Comparison of ENCODE assay signal across 37 cellular contexts in the genomic region with DNA sequence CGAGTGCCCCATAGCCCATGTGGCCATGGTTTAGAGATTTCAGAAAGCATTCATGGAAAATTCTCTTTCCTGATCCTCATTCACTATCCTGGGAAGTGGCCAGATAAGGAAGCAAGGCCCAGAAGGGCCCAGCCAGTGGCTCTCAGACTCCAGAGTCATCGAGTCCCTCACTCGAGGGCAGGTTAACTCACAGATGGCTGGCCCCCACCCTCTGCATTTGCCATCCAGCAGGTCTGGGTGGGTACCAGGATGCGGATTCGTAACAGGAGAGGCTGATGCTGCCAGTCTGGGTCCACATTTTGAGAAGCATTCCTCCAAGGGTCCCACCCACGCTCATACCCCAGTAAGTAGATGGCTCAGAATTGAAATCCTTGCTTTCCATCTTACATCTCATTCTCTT. TPM values are rescaled to one million over a fixed set of nuclear protein-coding genes. Genes with fewer than 3 reads are reported as not detected.
"Had no signal": no experiment of that assay in that cellular context is flagged by ENCODE, and none has a peak within 500 bp of the region (broad histone marks: within the 10 kb centered on the region; RNA-seq: fewer than 3 reads in every experiment).

No MANE protein-coding gene starts in this region.

- H3K36me3 ChIP-seq: adrenal gland, brain microvascular endothelial cell, breast epithelium had no signal

- DNase-seq: activated B cell treated with CpG ODN at 0.5 μM for 24 hours; activated CD4-positive, alpha-beta memory T cell treated with anti-CD3 and anti-CD28 coated beads for 36 hours; activated CD4-positive, alpha-beta T cell treated with anti-CD3 and anti-CD28 coated beads for 4 hours; activated CD4-positive, alpha-beta T cell treated with anti-CD3 and anti-CD28 coated beads, Interleukin-2, amount 10 ng/mL, durations not matched to agents 24 days and 14 days; activated CD4-positive, alpha-beta T cell treated with anti-CD3 and anti-CD28 coated beads, Interleukin-2, amount 50 U/mL, for 1 hour; activated CD4-positive, alpha-beta T cell treated with anti-CD3 and anti-CD28 coated beads, Interleukin-2, amount 50 U/mL, for 4 hours; activated CD4-positive, CD25-positive, alpha-beta regulatory T cell treated with anti-CD3 and anti-CD28 coated beads, Interleukin-2, amount 50 U/mL, for 72 hours; activated CD8-positive, alpha-beta memory T cell treated with anti-CD3 and anti-CD28 coated beads, Interleukin-2, amount 10 ng/mL, durations not matched to agents 7 days and 5 days; activated CD8-positive, alpha-beta T cell treated with anti-CD3 and anti-CD28 coated beads for 36 hours; activated effector memory CD4-positive, alpha-beta T cell treated with anti-CD3 and anti-CD28 coated beads, Interleukin-2, amount 50 U/mL, for 16 hours; activated gamma-delta T cell treated with Interleukin-2 at 50 U/mL for 16 hours; activated naive CD4-positive, alpha-beta T cell; activated naive CD4-positive, alpha-beta T cell treated with anti-CD3 and anti-CD28 coated beads for 36 hours; activated naive CD4-positive, alpha-beta T cell treated with anti-CD3 and anti-CD28 coated beads, Interleukin-2, amount 50 U/mL, for 16 hours; activated naive CD8-positive, alpha-beta T cell treated with anti-CD3 and anti-CD28 coated beads for 36 hours; activated T-cell treated with anti-CD3 and anti-CD28 coated beads for 4 hours; activated T-cell treated with anti-CD3 and anti-CD28 coated beads, Interleukin-2, amount 50 U/mL, for 1 hour; activated T-cell treated with anti-CD3 and anti-CD28 coated beads, Interleukin-2, amount 50 U/mL, for 4 hours; activated T-cell treated with anti-CD3 and anti-CD28 coated beads, Interleukin-2, amount 50 U/mL, for 72 hours; adrenal gland; amniotic stem cell; aorta; body of pancreas; brain microvascular endothelial cell; caudate nucleus; cerebellar nuclear complex; T-cell; T-helper 17 cell had no signal

- H3K27ac ChIP-seq: adrenal gland, body of pancreas, brain microvascular endothelial cell, breast epithelium, VCaP had no signal

- H3K4me1 ChIP-seq: body of pancreas, breast epithelium had no signal

- H3K9me3 ChIP-seq: adrenal gland, body of pancreas, breast epithelium had no signal

- H3K4me3 ChIP-seq: adrenal gland, body of pancreas, breast epithelium had no signal

- ATAC-seq: activated CD8-positive, alpha-beta memory T cell treated with anti-CD3 and anti-CD28 coated beads, Interleukin-2, amount 10 ng/mL, durations not matched to agents 7 days and 5 days; activated CD8-positive, alpha-beta T cell treated with anti-CD3 and anti-CD28 coated beads for 36 hours; activated naive CD4-positive, alpha-beta T cell treated with anti-CD3 and anti-CD28 coated beads, Interleukin-2, amount 50 U/mL, for 72 hours; activated T-cell treated with anti-CD3 and anti-CD28 coated beads, Interleukin-2, amount 50 U/mL, for 4 hours; activated T-cell treated with anti-CD3 and anti-CD28 coated beads, Interleukin-2, amount 50 U/mL, for 72 hours; activated T-helper 17 cell treated with anti-CD3 and anti-CD28 coated beads, Interleukin-2, amount 50 U/mL, for 72 hours; body of pancreas; T-cell; T-helper 17 cell had no signal

RNA-seq across cellular contexts. Expression of a gene that starts 3.8 kb away (rescaled TPM):
- total RNA-seq: activated B cell treated with CpG ODN at 0.5 μM for 24 hours; activated CD4-positive, alpha-beta memory T cell treated with anti-CD3 and anti-CD28 coated beads for 36 hours; activated CD4-positive, alpha-beta T cell treated with anti-CD3 and anti-CD28 coated beads, Interleukin-2, amount 10 ng/mL, durations not matched to agents 24 days and 14 days; activated CD8-positive, alpha-beta memory T cell treated with anti-CD3 and anti-CD28 coated beads, Interleukin-2, amount 10 ng/mL, durations not matched to agents 7 days and 5 days; activated CD8-positive, alpha-beta T cell treated with anti-CD3 and anti-CD28 coated beads for 36 hours; activated naive CD4-positive, alpha-beta T cell treated with anti-CD3 and anti-CD28 coated beads for 36 hours; activated naive CD4-positive, alpha-beta T cell treated with anti-CD3 and anti-CD28 coated beads, Interleukin-2, amount 50 U/mL, for 72 hours; activated naive CD8-positive, alpha-beta T cell treated with anti-CD3 and anti-CD28 coated beads for 36 hours; activated T-cell treated with anti-CD3 and anti-CD28 coated beads, Interleukin-2, amount 50 U/mL, for 4 hours; activated T-cell treated with anti-CD3 and anti-CD28 coated beads, Interleukin-2, amount 50 U/mL, for 72 hours; activated T-helper 1 cell treated with anti-CD3 and anti-CD28 coated beads, Interleukin-12 subunit alpha, Interleukin-12 subunit beta, Interleukin-2, Interleukin-4 antibody, amounts not matched to agents 30 ng/mL and 10 ng/mL and 1 ng/mL, durations not matched to agents 14 hours and 24 hours and 36 hours; activated T-helper 17 cell treated with anti-CD3 and anti-CD28 coated beads, Interleukin-2, amount 50 U/mL, for 72 hours; adrenal gland; aorta; astrocyte; body of pancreas; breast epithelium; chondrocyte; T-cell; T-helper 1 cell treated with Interleukin-12 subunit alpha and Interleukin-12 subunit beta and Interleukin-4 antibody, amounts not matched to agents 30 ng/mL and 1 ng/mL, for 36 hours; T-helper 17 cell; T-helper 2 cell treated with Interferon-gamma antibody and Interleukin-4, amounts not matched to agents 100 ng/mL and 5 ng/mL, for 36 hours had no signal
- polyA plus RNA-seq: adrenal gland, aorta had no signal

RNA-seq across cellular contexts. Expression of a gene that starts 18.1 kb away (rescaled TPM):
- total RNA-seq: activated B cell treated with CpG ODN at 0.5 μM for 24 hours; activated CD4-positive, alpha-beta memory T cell treated with anti-CD3 and anti-CD28 coated beads for 36 hours; activated CD4-positive, alpha-beta T cell treated with anti-CD3 and anti-CD28 coated beads, Interleukin-2, amount 10 ng/mL, durations not matched to agents 24 days and 14 days; activated CD8-positive, alpha-beta memory T cell treated with anti-CD3 and anti-CD28 coated beads, Interleukin-2, amount 10 ng/mL, durations not matched to agents 7 days and 5 days; activated CD8-positive, alpha-beta T cell treated with anti-CD3 and anti-CD28 coated beads for 36 hours; activated naive CD4-positive, alpha-beta T cell treated with anti-CD3 and anti-CD28 coated beads for 36 hours; activated naive CD4-positive, alpha-beta T cell treated with anti-CD3 and anti-CD28 coated beads, Interleukin-2, amount 50 U/mL, for 72 hours; activated naive CD8-positive, alpha-beta T cell treated with anti-CD3 and anti-CD28 coated beads for 36 hours; activated T-cell treated with anti-CD3 and anti-CD28 coated beads, Interleukin-2, amount 50 U/mL, for 72 hours; activated T-helper 1 cell treated with anti-CD3 and anti-CD28 coated beads, Interleukin-12 subunit alpha, Interleukin-12 subunit beta, Interleukin-2, Interleukin-4 antibody, amounts not matched to agents 30 ng/mL and 10 ng/mL and 1 ng/mL, durations not matched to agents 14 hours and 24 hours and 36 hours; T-helper 1 cell treated with Interleukin-12 subunit alpha and Interleukin-12 subunit beta and Interleukin-4 antibody, amounts not matched to agents 30 ng/mL and 1 ng/mL, for 36 hours; T-helper 2 cell treated with Interferon-gamma antibody and Interleukin-4, amounts not matched to agents 100 ng/mL and 5 ng/mL, for 36 hours had no signal

RNA-seq across cellular contexts. Expression of a gene that starts 54.8 kb away (rescaled TPM):
- total RNA-seq: activated B cell treated with CpG ODN at 0.5 μM for 24 hours had no signal
